8 cellular contexts compared by ENCODE assay signal in genomic region chr19:11155373-11156120, GRCh38. TPM values are rescaled to one million over a fixed set of nuclear protein-coding genes. Genes with fewer than 3 reads are reported as not detected.
DNase-seq lines count a peak whose midpoint lies in the region; ATAC-seq and TF ChIP-seq lines count a peak whose summit lies in the region.

Gene SPC24, minus strand, starts transcription at chr19:11155782. Its CDS starts 6 bp downstream, at chr19:11155776.

- peaks cover 70% of the 10 kb centered on the region for H3K4me1 ChIP-seq in left ventricle myocardium inferior
- no peaks in the 10 kb centered on the region for H3K4me1 ChIP-seq in urinary bladder (ENCODE audit: insufficient read depth)

- intact Hi-C loops in left ventricle myocardium inferior (cut with micrococcal nuclease): no loop called here

- H3K4me1 Mint-ChIP-seq in T-helper 1 cell treated with Interleukin-12 subunit alpha and Interleukin-12 subunit beta and Interleukin-4 antibody, amounts not matched to agents 30 μg/mL and 1 μg/mL, for 36 hours (ENCODE audit: low read depth): peaks cover 25% of the 10 kb centered on the region
- peaks cover 5% of the 10 kb centered on the region for H3K4me1 Mint-ChIP-seq in progenitor cell of endocrine pancreas (ENCODE audit: low read depth)

- ATAC-seq in HG02884 (IDR thresholded peaks at IDR 0.05; ENCODE audit: unreplicated experiment): peak; percentile 90

- TF ChIP-seq CTCF in GM13977 (IDR thresholded peaks at IDR 0.05; ENCODE audit: extremely low read depth, insufficient read depth, missing control alignments): no peak
- no peak for TF ChIP-seq CTCF in left ventricle myocardium inferior (IDR thresholded peaks at IDR 0.05; ENCODE audit: borderline replicate concordance)
- no peak for TF ChIP-seq CTCF in progenitor cell of endocrine pancreas (IDR thresholded peaks at IDR 0.05; ENCODE audit: unreplicated experiment)

- in situ Hi-C loops in GM13977 (cut with MboI; ENCODE audit: low pct_unique_long_range_greater_than_20kb, low sequenced_read_pairs, unreplicated experiment): no loop called here

- H3K27ac Mint-ChIP-seq in T-helper 1 cell treated with Interleukin-12 subunit alpha and Interleukin-12 subunit beta and Interleukin-4 antibody, amounts not matched to agents 30 μg/mL and 1 μg/mL, for 36 hours: peak within 1 kb of the TSS; percentile 91
- peak within 1 kb of the TSS; percentile 27 for H3K27ac Mint-ChIP-seq in progenitor cell of endocrine pancreas

- H3K36me3 Mint-ChIP-seq in T-helper 1 cell treated with Interleukin-12 subunit alpha and Interleukin-12 subunit beta and Interleukin-4 antibody, amounts not matched to agents 30 μg/mL and 1 μg/mL, for 36 hours (ENCODE audit: low read depth): peaks cover 5% of the 10 kb centered on the region
- no peaks in the 10 kb centered on the region for H3K36me3 Mint-ChIP-seq in progenitor cell of endocrine pancreas (ENCODE audit: insufficient read depth)

- DNase-seq in GM13977 (ENCODE audit: low spot score) (peak; percentile 100), NCI-H1694 (lab: John Stamatoyannopoulos, UW) (peak; percentile 98), amygdala (lab: John Stamatoyannopoulos, UW) (peak; percentile 45 to 99 (median 95)), left ventricle myocardium inferior (peak; percentile 94), progenitor cell of endocrine pancreas (ENCODE audit: low spot score, unreplicated experiment) (peak; percentile 91)

- peak within 1 kb of the TSS; percentile 87 for H3K4me3 Mint-ChIP-seq in T-helper 1 cell treated with Interleukin-12 subunit alpha and Interleukin-12 subunit beta and Interleukin-4 antibody, amounts not matched to agents 30 μg/mL and 1 μg/mL, for 36 hours
- peak within 1 kb of the TSS; percentile 87 for H3K4me3 Mint-ChIP-seq in progenitor cell of endocrine pancreas (ENCODE audit: low read depth)

- H3K36me3 ChIP-seq in left ventricle myocardium inferior: no peaks in the 10 kb centered on the region
- H3K36me3 ChIP-seq in urinary bladder (ENCODE audit: insufficient read depth): no peaks in the 10 kb centered on the region

- H3K27me3 Mint-ChIP-seq in T-helper 1 cell treated with Interleukin-12 subunit alpha and Interleukin-12 subunit beta and Interleukin-4 antibody, amounts not matched to agents 30 μg/mL and 1 μg/mL, for 36 hours (ENCODE audit: low read depth): no peaks in the 10 kb centered on the region
- H3K27me3 Mint-ChIP-seq in progenitor cell of endocrine pancreas: no peaks in the 10 kb centered on the region

- WGBS in urinary bladder: under 1% methylated on average over 50 of the region's 50 CpGs

- H3K27me3 ChIP-seq in left ventricle myocardium inferior (ENCODE audit: low read depth): no peaks in the 10 kb centered on the region

- no peaks in the 10 kb centered on the region for H3K9me3 Mint-ChIP-seq in T-helper 1 cell treated with Interleukin-12 subunit alpha and Interleukin-12 subunit beta and Interleukin-4 antibody, amounts not matched to agents 30 μg/mL and 1 μg/mL, for 36 hours
- no peaks in the 10 kb centered on the region for H3K9me3 Mint-ChIP-seq in progenitor cell of endocrine pancreas (ENCODE audit: low read depth)

- peak within 1 kb of the TSS; percentile 69 for H3K4me3 ChIP-seq in left ventricle myocardium inferior
- H3K4me3 ChIP-seq in urinary bladder (ENCODE audit: low read depth, low read length): peak within 1 kb of the TSS; percentile 41

- peaks cover 5% of the 10 kb centered on the region for H3K9me3 ChIP-seq in left ventricle myocardium inferior (replicated peaks)

- H3K27ac ChIP-seq in left ventricle myocardium inferior (replicated peaks) (peak within 1 kb of the TSS; percentile 89), urinary bladder (ENCODE audit: low read depth) (no peak within 1 kb of the TSS)

RNA-seq across cellular contexts. Expression of gene SPC24, which starts in this region (rescaled TPM):
- total RNA-seq in left ventricle myocardium inferior (3.9 TPM), progenitor cell of endocrine pancreas (22.8 and 24.3 TPM in 2 replicates), urinary bladder (21.1 TPM)
- 1.8 TPM for polyA plus RNA-seq in urinary bladder
